In the genomic region with DNA sequence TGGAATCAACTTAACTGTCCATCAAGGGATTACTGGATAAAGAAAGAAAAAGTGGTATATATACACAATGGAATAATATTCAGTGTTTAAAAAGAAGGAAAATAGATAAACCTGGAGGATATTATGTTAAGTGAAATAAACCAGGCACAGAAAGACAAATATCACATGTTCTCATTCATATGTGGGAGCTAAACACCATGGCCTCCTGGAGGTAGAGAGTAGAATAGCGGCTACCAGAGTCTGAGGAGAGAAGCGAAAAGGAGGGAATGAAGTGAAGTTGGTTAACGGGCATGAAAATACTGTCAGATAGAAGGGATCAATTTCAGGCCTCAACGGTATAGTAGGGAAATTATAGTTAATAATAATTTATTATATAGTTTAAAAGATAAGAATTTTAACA, we compare ENCODE assay signal across 8 cellular contexts.
DNase-seq lines count a peak whose midpoint lies in the region; ATAC-seq and TF ChIP-seq lines count a peak whose summit lies in the region.
"Had no signal": no experiment of that assay in that cellular context is flagged by ENCODE, and none has a peak within 500 bp of the region (broad histone marks: within the 10 kb centered on the region; RNA-seq: fewer than 3 reads in every experiment).

No MANE protein-coding gene starts in this region.

- H3K4me2 ChIP-seq in PC-3 (ENCODE audit: low read length) (no peak overlapping the region), mesenchymal stem cell (ENCODE audit: low read length, poor library complexity, severe bottlenecking) (no peak overlapping the region)

- H3K14ac ChIP-seq in mesenchymal stem cell (ENCODE audit: low read length in 2 of 2) = no peak overlapping the region

- peaks cover 38% of the 10 kb centered on the region for H3K27me3 Mint-ChIP-seq in stimulated activated memory B cell treated with anti-CD40 and anti-IgM and Interleukin-4, amounts not matched to agents 10 μg/mL and 1 μg/mL and 100 μg/mL, for 72 hours

- 33% methylated on average over 3 of the region's 4 CpGs for WGBS in mesenchymal stem cell

- ATAC-seq in GM18508 (IDR thresholded peaks at IDR 0.05; ENCODE audit: insufficient read depth, unreplicated experiment) (peak; percentile 75), HG02798 (IDR thresholded peaks at IDR 0.05; ENCODE audit: poor library complexity, unreplicated experiment) (peak; percentile 81), PC-3 (no peak), HG03135 (IDR thresholded peaks at IDR 0.05; ENCODE audit: unreplicated experiment) (no peak)
- ATAC-seq in stimulated activated memory B cell treated with anti-CD40 and anti-IgM and Interleukin-4, amounts not matched to agents 10 μg/mL and 1 μg/mL and 100 μg/mL, for 72 hours = no peak

- H3K36me3 ChIP-seq in PC-3 (ENCODE audit: low read depth, low read length) (no peaks in the 10 kb centered on the region), mesenchymal stem cell (ENCODE audit: control insufficient read depth in 1 of 2, insufficient read depth in 2 of 2, low read depth in 1 of 2, low read length in 2 of 2) (no peaks in the 10 kb centered on the region)

- intact Hi-C loops in PC-3 (cut with micrococcal nuclease) = no loop called here

- no peaks in the 10 kb centered on the region for H3K4me1 ChIP-seq in PC-3 (ENCODE audit: insufficient read depth, low read length)
- no peaks in the 10 kb centered on the region for H3K4me1 ChIP-seq in mesenchymal stem cell (ENCODE audit: control insufficient read depth, insufficient read depth, low read depth, low read length)

- H3K4me3 ChIP-seq in PC-3 (ENCODE audit: low read length) = no peak overlapping the region
- H3K4me3 ChIP-seq in mesenchymal stem cell (ENCODE audit: insufficient read depth in 1 of 2, low read depth in 1 of 2, low read length in 2 of 2) = no peak overlapping the region

- H3K23ac ChIP-seq in mesenchymal stem cell (ENCODE audit: low read length in 2 of 2) = no peak overlapping the region

- H3K9me3 ChIP-seq in PC-3 (ENCODE audit: low read length) = no peaks in the 10 kb centered on the region
- H3K9me3 ChIP-seq in mesenchymal stem cell (ENCODE audit: control insufficient read depth, low read length) = no peaks in the 10 kb centered on the region

- peaks cover 5% of the 10 kb centered on the region for H3K9me3 Mint-ChIP-seq in stimulated activated memory B cell treated with anti-CD40 and anti-IgM and Interleukin-4, amounts not matched to agents 10 μg/mL and 1 μg/mL and 100 μg/mL, for 72 hours

- CTCF ChIA-PET in PC-3 (lab: Charles Lee) = no interaction called here

- no peak overlapping the region for H2BK15ac ChIP-seq in mesenchymal stem cell (ENCODE audit: low read depth, poor library complexity, severe bottlenecking)

- no peaks in the 10 kb centered on the region for H3K36me3 Mint-ChIP-seq in stimulated activated memory B cell treated with anti-CD40 and anti-IgM and Interleukin-4, amounts not matched to agents 10 μg/mL and 1 μg/mL and 100 μg/mL, for 72 hours

- BruUV-seq in PC-3 (replicated peaks; lab: Mats Ljungman, UMichigan) = no TSS peak

- H3K27me3 ChIP-seq in PC-3 (ENCODE audit: low read length) (no peaks in the 10 kb centered on the region; the same call in 1 of the 2 replicates), mesenchymal stem cell (ENCODE audit: control insufficient read depth in 1 of 2, insufficient read depth in 1 of 2, low read length in 2 of 2) (no peaks in the 10 kb centered on the region)

- H3K79me2 ChIP-seq in PC-3 (ENCODE audit: low read length) = no peaks in the 10 kb centered on the region

- POLR2A ChIA-PET in PC-3 (lab: Charles Lee; ENCODE audit: unreplicated experiment) = interaction anchor here (0.6 kb wide), 1 partner anchor 507 kb away, joined by 3 read pairs; no protein-coding TSS in a partner anchor

- no peak overlapping the region for H3K4ac ChIP-seq in mesenchymal stem cell (ENCODE audit: low read depth in 1 of 2, low read length in 2 of 2)

- H4K8ac ChIP-seq in mesenchymal stem cell (ENCODE audit: low read length) = no peak overlapping the region

- H2BK12ac ChIP-seq in mesenchymal stem cell (ENCODE audit: low read length in 2 of 2) = no peak overlapping the region

- H2AFZ ChIP-seq in PC-3 (ENCODE audit: low read length) = no peak overlapping the region
- no peak overlapping the region for H2AFZ ChIP-seq in mesenchymal stem cell (ENCODE audit: low read depth, low read length)

- H3K4me3 Mint-ChIP-seq in stimulated activated memory B cell treated with anti-CD40 and anti-IgM and Interleukin-4, amounts not matched to agents 10 μg/mL and 1 μg/mL and 100 μg/mL, for 72 hours = no peak overlapping the region

- no peaks in the 10 kb centered on the region for H3F3A ChIP-seq in PC-3 (ENCODE audit: low read length, unreplicated experiment)

- H3K9me2 ChIP-seq in PC-3 (replicated peaks; ENCODE audit: low read length) = no peaks in the 10 kb centered on the region

- H3K27ac Mint-ChIP-seq in stimulated activated memory B cell treated with anti-CD40 and anti-IgM and Interleukin-4, amounts not matched to agents 10 μg/mL and 1 μg/mL and 100 μg/mL, for 72 hours = no peak overlapping the region

- H2BK5ac ChIP-seq in mesenchymal stem cell (ENCODE audit: low read depth, low read length, poor library complexity, severe bottlenecking) = no peak overlapping the region

- H2BK120ac ChIP-seq in mesenchymal stem cell (ENCODE audit: low read depth, low read length) = no peak overlapping the region

- H3K27ac ChIP-seq in PC-3 (ENCODE audit: low read length) (no peak overlapping the region), mesenchymal stem cell (ENCODE audit: low read length, poor library complexity, severe bottlenecking) (no peak overlapping the region)

- DNase-seq in PC-3 (peak; percentile 18), mesenchymal stem cell (peak; percentile 5), NCI-H1105 (lab: John Stamatoyannopoulos, UW) (no peak)
- DNase-seq: amygdala had no signal

- H3K4me1 Mint-ChIP-seq in stimulated activated memory B cell treated with anti-CD40 and anti-IgM and Interleukin-4, amounts not matched to agents 10 μg/mL and 1 μg/mL and 100 μg/mL, for 72 hours = no peaks in the 10 kb centered on the region

- no peak overlapping the region for H3K18ac ChIP-seq in mesenchymal stem cell (ENCODE audit: low read depth in 1 of 2, low read length in 2 of 2)

- no peaks in the 10 kb centered on the region for H4K20me1 ChIP-seq in PC-3 (ENCODE audit: low read length)

- H2AK5ac ChIP-seq in mesenchymal stem cell (ENCODE audit: low read length, severe bottlenecking) = no peak overlapping the region

- no peaks in the 10 kb centered on the region for H3K79me1 ChIP-seq in mesenchymal stem cell (replicated peaks; ENCODE audit: low read length, poor library complexity, severe bottlenecking)

- H3K9ac ChIP-seq in PC-3 (ENCODE audit: low read length) (no peak overlapping the region), mesenchymal stem cell (ENCODE audit: low read length) (no peak overlapping the region)

- TF ChIP-seq CTCF in PC-3 (conservative IDR thresholded peaks at IDR 0.05; ENCODE audit: low read depth, low read length) = peak; percentile 30; the same call in 1 of the 2 replicates

- no peak overlapping the region for H4K91ac ChIP-seq in mesenchymal stem cell (ENCODE audit: low read length)

Comparison
In these comparisons a context has a peak if more than half of its experiments do, and no peak if none do; other contexts are left out.
1. ATAC-seq: peak in GM18508 (single experiment) and HG02798 (single experiment); none in PC-3 (single experiment), stimulated activated memory B cell treated with anti-CD40 and anti-IgM and Interleukin-4, amounts not matched to agents 10 μg/mL and 1 μg/mL and 100 μg/mL, for 72 hours (single experiment) and HG03135 (single experiment).